8 cellular contexts compared by ENCODE assay signal in genomic region chr7:18570890-18571478, GRCh38.
A peak's percentile ranks its signal among the peaks of the same experiment; 100 is the strongest.
DNase-seq lines count a peak whose midpoint lies in the region; ATAC-seq and TF ChIP-seq lines count a peak whose summit lies in the region.

No MANE protein-coding gene starts in this region.

- no peak overlapping the region for H3K23ac ChIP-seq in mesendoderm (ENCODE audit: low read length)

- H4K5ac ChIP-seq in mesendoderm (ENCODE audit: low read length) = no peak overlapping the region

- no peaks in the 10 kb centered on the region for H4K20me1 ChIP-seq in Karpas-422 (ENCODE audit: insufficient read depth, low read depth, low read length)

- no peak overlapping the region for H2BK15ac ChIP-seq in mesendoderm (replicated peaks; ENCODE audit: low read depth)

- no peak overlapping the region for H3K56ac ChIP-seq in mesendoderm (ENCODE audit: low read length)

- H3K9ac ChIP-seq in mesendoderm (ENCODE audit: low read length) (no peak overlapping the region), Karpas-422 (ENCODE audit: low read length) (no peak overlapping the region)

- in situ Hi-C loops in G401 (cut with HindIII; ENCODE audit: low sequenced_read_pairs) = no loop called here
- in situ Hi-C loops in brain microvascular endothelial cell (cut with HindIII; ENCODE audit: low pct_ligation_motif_present, low sequenced_read_pairs) = no loop called here

- H3K9me3 ChIP-seq in Karpas-422 (ENCODE audit: low read length) = no peaks in the 10 kb centered on the region

- peak; percentile 34 for TF ChIP-seq CTCF in brain microvascular endothelial cell (IDR thresholded peaks at IDR 0.05; ENCODE audit: low read depth, low read length, missing control alignments)

- H3K18ac ChIP-seq in mesendoderm (ENCODE audit: low read length) = no peak overlapping the region

- H3K4me1 ChIP-seq in mesendoderm (ENCODE audit: control insufficient read depth, low read depth, low read length) (no peaks in the 10 kb centered on the region), Karpas-422 (ENCODE audit: low read length) (peaks cover 69% of the 10 kb centered on the region)

- no peak overlapping the region for H4K8ac ChIP-seq in mesendoderm (ENCODE audit: low read depth, low read length)

- WGBS in mesendoderm (ENCODE audit: extremely low coverage, insufficient coverage, low lambda C conversion rate) = no CpG with 5 or more reads among the region's 3 CpGs

- no peak overlapping the region for H2BK120ac ChIP-seq in mesendoderm (ENCODE audit: low read depth, low read length)

- DNase-seq in G401 (ENCODE audit: low spot score) (peak; percentile 77), NCI-H2029 (lab: John Stamatoyannopoulos, UW) (peak; percentile 59), brain microvascular endothelial cell (peak; percentile 31), mesendoderm (peak; percentile 45), Karpas-422 (no peak), GF-D8 (lab: John Stamatoyannopoulos, UW) (no peak)

- no peak overlapping the region for H3K4me3 ChIP-seq in brain microvascular endothelial cell (ENCODE audit: low read depth, low read length)
- H3K4me3 ChIP-seq in mesendoderm (ENCODE audit: low read length) = no peak overlapping the region
- no peak overlapping the region for H3K4me3 ChIP-seq in Karpas-422 (ENCODE audit: low read length)

- H3K9me2 ChIP-seq in Karpas-422 (replicated peaks; ENCODE audit: insufficient read depth, low read length) = no peaks in the 10 kb centered on the region

- ATAC-seq in HG03097 (IDR thresholded peaks at IDR 0.05; ENCODE audit: low FRiP score, unreplicated experiment) (no peak), GM18870 (IDR thresholded peaks at IDR 0.05; ENCODE audit: unreplicated experiment) (no peak)

- no peak overlapping the region for H2AK5ac ChIP-seq in mesendoderm (ENCODE audit: low read length)

- H3K79me1 ChIP-seq in mesendoderm (ENCODE audit: low read length) = no peaks in the 10 kb centered on the region

- no peaks in the 10 kb centered on the region for H3K36me3 ChIP-seq in brain microvascular endothelial cell (replicated peaks)
- no peaks in the 10 kb centered on the region for H3K36me3 ChIP-seq in mesendoderm (ENCODE audit: control insufficient read depth, insufficient read depth, low read length)
- no peaks in the 10 kb centered on the region for H3K36me3 ChIP-seq in Karpas-422 (ENCODE audit: insufficient read depth, low read length)

- H3K79me2 ChIP-seq in mesendoderm (ENCODE audit: control insufficient read depth, insufficient read depth, low read length) = no peaks in the 10 kb centered on the region
- no peaks in the 10 kb centered on the region for H3K79me2 ChIP-seq in Karpas-422 (ENCODE audit: low read length)

- H3K27me3 ChIP-seq in brain microvascular endothelial cell (replicated peaks) (no peaks in the 10 kb centered on the region), mesendoderm (ENCODE audit: insufficient read depth, low read length, poor library complexity) (no peaks in the 10 kb centered on the region), Karpas-422 (ENCODE audit: low read length) (no peaks in the 10 kb centered on the region)

- H2AFZ ChIP-seq in Karpas-422 (ENCODE audit: low read length) = no peak overlapping the region

- H3K4me2 ChIP-seq in mesendoderm (ENCODE audit: low read length) (no peak overlapping the region), Karpas-422 (ENCODE audit: low read depth, low read length, poor library complexity, severe bottlenecking) (no peak overlapping the region)

- H3K27ac ChIP-seq in brain microvascular endothelial cell = no peak overlapping the region
- no peak overlapping the region for H3K27ac ChIP-seq in mesendoderm (ENCODE audit: low read depth, low read length)
- no peak overlapping the region for H3K27ac ChIP-seq in Karpas-422 (ENCODE audit: low read length)

- no peak overlapping the region for H2BK5ac ChIP-seq in mesendoderm (ENCODE audit: low read length)

- H3K4ac ChIP-seq in mesendoderm (ENCODE audit: low read depth, low read length) = no peak overlapping the region

Comparison
In these comparisons a context has a peak if more than half of its experiments do, and no peak if none do; other contexts are left out.
1. DNase-seq: peak in G401 (single experiment), NCI-H2029 (single experiment), brain microvascular endothelial cell (single experiment) and mesendoderm (single experiment); none in Karpas-422 (single experiment) and GF-D8 (single experiment).